ENCODE assay signal across 10 cellular contexts in genomic region chr4:168848977-168849687, GRCh38.
DNase-seq lines count a peak whose midpoint lies in the region; ATAC-seq and TF ChIP-seq lines count a peak whose summit lies in the region.
"Had no signal": no experiment of that assay in that cellular context is flagged by ENCODE, and none has a peak within 500 bp of the region (broad histone marks: within the 10 kb centered on the region; RNA-seq: fewer than 3 reads in every experiment).

No MANE protein-coding gene starts in this region.

- H3K4me2 ChIP-seq in mesenchymal stem cell (ENCODE audit: low read length, poor library complexity, severe bottlenecking) = no peak overlapping the region

- peak overlapping the region; percentile 88 for H3K9ac ChIP-seq in mesenchymal stem cell (ENCODE audit: low read length)

- H2BK15ac ChIP-seq in mesenchymal stem cell (ENCODE audit: low read depth, poor library complexity, severe bottlenecking) = no peak overlapping the region

- H2BK5ac ChIP-seq in mesenchymal stem cell (ENCODE audit: low read depth, low read length, poor library complexity, severe bottlenecking) = no peak overlapping the region

- H3K23ac ChIP-seq in mesenchymal stem cell (ENCODE audit: low read length in 2 of 2) = no peak overlapping the region

- TF ChIP-seq CTCF in dorsolateral prefrontal cortex (IDR thresholded peaks at IDR 0.05 in 54 of 56, conservative IDR thresholded peaks at IDR 0.05 in 2 of 56; ENCODE audit: low read depth in 1 of 56, partially characterized antibody in 56 of 56) = no peak
- TF ChIP-seq CTCF in transverse colon (IDR thresholded peaks at IDR 0.05) = no peak

- ATAC-seq in GM21515 (IDR thresholded peaks at IDR 0.05; ENCODE audit: unreplicated experiment) (no peak), HG03039 (IDR thresholded peaks at IDR 0.05; ENCODE audit: unreplicated experiment) (no peak)

- H3K4me1 ChIP-seq in mesenchymal stem cell (ENCODE audit: control insufficient read depth, insufficient read depth, low read depth, low read length) (peaks cover 14% of the 10 kb centered on the region), transverse colon (peaks cover 0 to 85% (median 28%) of the 10 kb centered on the region in 4 donors)

- WGBS in mesenchymal stem cell = 9% methylated on average over 9 of the region's 11 CpGs
- 25 to 37% methylated on average over 11 of the region's 11 CpGs for WGBS in transverse colon (ENCODE audit: low coverage in 1 of 2), 2 donors

- no peak for TF ChIP-seq EP300 in transverse colon (IDR thresholded peaks at IDR 0.05; ENCODE audit: low read depth)

- no peak overlapping the region for H2BK12ac ChIP-seq in mesenchymal stem cell (ENCODE audit: low read length in 2 of 2)

- H3K9me3 Mint-ChIP-seq in T-helper 2 cell treated with Interferon-gamma antibody and Interleukin-4, amounts not matched to agents 5 μg/mL and 100 μg/mL, for 36 hours = no peaks in the 10 kb centered on the region

- no peak overlapping the region for H4K8ac ChIP-seq in mesenchymal stem cell (ENCODE audit: low read length)

- TF ChIP-seq POLR2A in transverse colon (IDR thresholded peaks at IDR 0.05) = no peak

- H3K9me3 ChIP-seq in mesenchymal stem cell (ENCODE audit: control insufficient read depth, low read length) = no peaks in the 10 kb centered on the region
- H3K9me3 ChIP-seq in transverse colon = no peaks in the 10 kb centered on the region

- no peak overlapping the region for H3K4ac ChIP-seq in mesenchymal stem cell (ENCODE audit: low read depth in 1 of 2, low read length in 2 of 2)

- no peak overlapping the region for H2AFZ ChIP-seq in mesenchymal stem cell (ENCODE audit: low read depth, low read length)

- in situ Hi-C loops in transverse colon (cut with MboI; ENCODE audit: low pct_ligation_motif_present in 1 of 4, low pct_unique_long_range_greater_than_20kb in 1 of 4, low sequenced_read_pairs in 3 of 4) = no loop called here

- H3K18ac ChIP-seq in mesenchymal stem cell (ENCODE audit: low read depth in 1 of 2, low read length in 2 of 2) = peak overlapping the region in 1 of 2 experiments; percentile 56

- no peak overlapping the region for H2BK120ac ChIP-seq in mesenchymal stem cell (ENCODE audit: low read depth, low read length)

- no peak overlapping the region for H3K14ac ChIP-seq in mesenchymal stem cell (ENCODE audit: low read length in 2 of 2)

- peaks cover 33% of the 10 kb centered on the region for H3K4me1 Mint-ChIP-seq in T-helper 2 cell treated with Interferon-gamma antibody and Interleukin-4, amounts not matched to agents 5 μg/mL and 100 μg/mL, for 36 hours (ENCODE audit: low read depth)

- H4K91ac ChIP-seq in mesenchymal stem cell (ENCODE audit: low read length) = no peak overlapping the region

- peaks cover 2% of the 10 kb centered on the region for H3K36me3 Mint-ChIP-seq in T-helper 2 cell treated with Interferon-gamma antibody and Interleukin-4, amounts not matched to agents 5 μg/mL and 100 μg/mL, for 36 hours (ENCODE audit: low read depth)

- H3K27ac ChIP-seq in dorsolateral prefrontal cortex (peak overlapping the region in 32 of 59 donors; percentile 1 to 75 (median 40)), mesenchymal stem cell (ENCODE audit: low read length, poor library complexity, severe bottlenecking) (peak overlapping the region; percentile 15), transverse colon (peak overlapping the region; percentile 90 to 93 (median 92))

- H3K36me3 ChIP-seq in mesenchymal stem cell (ENCODE audit: control insufficient read depth in 1 of 2, insufficient read depth in 2 of 2, low read depth in 1 of 2, low read length in 2 of 2) = peaks cover 10% of the 10 kb centered on the region in 2 experiments
- H3K36me3 ChIP-seq in transverse colon = no peaks in the 10 kb centered on the region

- H3K4me3 ChIP-seq in dorsolateral prefrontal cortex = peak overlapping the region in 38 of 59 donors; percentile 3 to 49 (median 24)
- peak overlapping the region in 1 of 2 experiments; percentile 68 for H3K4me3 ChIP-seq in mesenchymal stem cell (ENCODE audit: insufficient read depth in 1 of 2, low read depth in 1 of 2, low read length in 2 of 2)
- no peak overlapping the region for H3K4me3 ChIP-seq in transverse colon

- peak overlapping the region; percentile 27 for H3K27ac Mint-ChIP-seq in T-helper 2 cell treated with Interferon-gamma antibody and Interleukin-4, amounts not matched to agents 5 μg/mL and 100 μg/mL, for 36 hours

- H2AK5ac ChIP-seq in mesenchymal stem cell (ENCODE audit: low read length, severe bottlenecking) = no peak overlapping the region

- intact Hi-C loops in dorsolateral prefrontal cortex (cut with DNase I) (no loop called here), transverse colon (cut with DNase I; ENCODE audit: low total_unique reads) (no loop called here)

- H3K27me3 ChIP-seq in dorsolateral prefrontal cortex (no peaks in the 10 kb centered on the region), mesenchymal stem cell (ENCODE audit: control insufficient read depth in 1 of 2, insufficient read depth in 1 of 2, low read length in 2 of 2) (no peaks in the 10 kb centered on the region), transverse colon (no peaks in the 10 kb centered on the region)

- no peaks in the 10 kb centered on the region for H3K27me3 Mint-ChIP-seq in T-helper 2 cell treated with Interferon-gamma antibody and Interleukin-4, amounts not matched to agents 5 μg/mL and 100 μg/mL, for 36 hours (ENCODE audit: low read depth)

- peak overlapping the region; percentile 9 for H3K4me3 Mint-ChIP-seq in T-helper 2 cell treated with Interferon-gamma antibody and Interleukin-4, amounts not matched to agents 5 μg/mL and 100 μg/mL, for 36 hours

- DNase-seq in T-helper 2 cell treated with Interferon-gamma antibody and Interleukin-4, amounts not matched to agents 5 μg/mL and 100 μg/mL, for 36 hours (ENCODE audit: low spot score) = no peak
- no peak for DNase-seq in T-helper 2 cell
- DNase-seq in dorsolateral prefrontal cortex = no peak
- peak; percentile 47 for DNase-seq in mesenchymal stem cell
- no peak for DNase-seq in transverse colon
- DNase-seq in NCI-H774 (lab: John Stamatoyannopoulos, UW) = no peak
- DNase-seq: kidney, NCI-H187 had no signal

- H3K79me1 ChIP-seq in mesenchymal stem cell (replicated peaks; ENCODE audit: low read length, poor library complexity, severe bottlenecking) = peaks cover 13% of the 10 kb centered on the region

Comparison
In these comparisons a context has a peak if more than half of its experiments do, and no peak if none do; other contexts are left out.
1. H3K27ac ChIP-seq: peak in every context shown above with its lines; median percentile 92 in transverse colon; 40 in dorsolateral prefrontal cortex; 15 in mesenchymal stem cell.
2. H3K4me3 ChIP-seq: peak in dorsolateral prefrontal cortex (38 of 59); none in transverse colon (0 of 4).